ENCODE assay signal across 7 cellular contexts in genomic region chr7:141014091-141014490, GRCh38. TPM values are rescaled to one million over a fixed set of nuclear protein-coding genes. Genes with fewer than 3 reads are reported as not detected.
DNase-seq lines count a peak whose midpoint lies in the region; ATAC-seq and TF ChIP-seq lines count a peak whose summit lies in the region.

No MANE protein-coding gene starts in this region.

- peak overlapping the region; percentile 81 for H3K9ac ChIP-seq in rectal smooth muscle tissue (ENCODE audit: low read length)

- no peaks in the 10 kb centered on the region for H3K36me3 ChIP-seq in rectal smooth muscle tissue (ENCODE audit: control insufficient read depth, insufficient read depth, low read length)

- TF ChIP-seq CTCF in VCaP (conservative IDR thresholded peaks at IDR 0.05) (no peak), foreskin keratinocyte (conservative IDR thresholded peaks at IDR 0.05) (no peak)

- H3K4me1 ChIP-seq in foreskin keratinocyte (peaks cover 7% of the 10 kb centered on the region), rectal smooth muscle tissue (ENCODE audit: control insufficient read depth, insufficient read depth, low read length) (peaks cover 8% of the 10 kb centered on the region)

- peak overlapping the region; percentile 90 for H3K4me3 ChIP-seq in rectal smooth muscle tissue (ENCODE audit: low read length)

- DNase-seq in foreskin keratinocyte (peak; percentile 6 to 8), posterior cingulate gyrus (no peak), ureter (ENCODE audit: low spot score) (no peak)

- intact Hi-C loops in posterior cingulate gyrus (cut with DNase I), result loop anchor here (2.0 to 10.0 kb wide), 4 partner anchors 89 to 638 kb away; partner anchors contain the start of genes BRAF and MKRN1

- ATAC-seq in GM18858 (IDR thresholded peaks at IDR 0.05; ENCODE audit: unreplicated experiment) (peak; percentile 0), HG02885 (IDR thresholded peaks at IDR 0.05; ENCODE audit: poor library complexity, unreplicated experiment) (peak; percentile 1), foreskin keratinocyte (peak; percentile 1)

- H3K27ac ChIP-seq in VCaP (peak overlapping the region; percentile 87), foreskin keratinocyte (peak overlapping the region; percentile 84), rectal smooth muscle tissue (ENCODE audit: low read depth, low read length) (peak overlapping the region; percentile 88)

- H3K27me3 ChIP-seq in foreskin keratinocyte (no peaks in the 10 kb centered on the region), rectal smooth muscle tissue (ENCODE audit: control insufficient read depth, insufficient read depth, low read length) (no peaks in the 10 kb centered on the region)

RNA-seq across cellular contexts. Expression of gene MRPS33, which starts 0.7 kb away (rescaled TPM):
- 76.0 and 95.4 TPM in 2 replicates for total RNA-seq in foreskin keratinocyte
- 106 and 131 TPM in 2 replicates for polyA plus RNA-seq in foreskin keratinocyte
- total RNA-seq in ureter, result 63.8 TPM

RNA-seq across cellular contexts. Expression of gene TMEM178B, which starts 59.8 kb away (rescaled TPM):
- total RNA-seq in foreskin keratinocyte (not detected in 2 replicates), ureter (7.9 TPM)
- not detected in 2 replicates for polyA plus RNA-seq in foreskin keratinocyte

Comparison
In these comparisons a context has a peak if more than half of its experiments do, and no peak if none do; other contexts are left out.
1. DNase-seq: peak in foreskin keratinocyte (2 of 2); none in posterior cingulate gyrus (0 of 10) and ureter (single experiment).
2. Peak in every context shown above with its lines, with median percentiles within 50 percentile points of each other: ATAC-seq and H3K27ac ChIP-seq.